In the genomic region with DNA sequence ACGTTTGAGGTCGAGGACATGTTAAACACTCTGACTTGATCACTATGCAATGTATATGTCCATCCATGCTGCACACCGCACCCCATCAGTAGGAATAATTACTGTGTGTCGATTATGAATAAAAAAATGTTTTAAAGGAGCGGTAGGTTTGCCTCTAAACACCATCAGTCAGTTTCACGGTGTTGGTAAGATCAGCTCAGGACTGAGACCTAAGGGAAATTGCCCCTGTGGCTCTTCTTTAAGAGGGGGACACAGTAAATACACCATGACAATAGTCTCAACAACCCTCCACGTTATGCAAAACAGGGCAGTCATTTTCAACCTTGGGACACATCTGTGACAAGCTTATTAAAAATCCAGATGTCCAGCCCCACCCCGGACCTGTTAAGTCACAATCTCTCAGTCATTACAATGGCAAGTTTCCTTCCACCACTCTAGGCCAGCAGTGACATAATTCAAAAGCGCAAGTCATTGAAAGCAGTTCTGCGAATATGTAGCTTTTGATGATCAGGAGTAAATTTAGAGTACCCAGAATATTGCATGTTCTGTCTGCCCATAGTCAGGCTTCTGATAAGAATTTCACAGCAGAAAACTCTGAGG, we compare ENCODE assay signal across 9 cellular contexts. TPM values are rescaled to one million over a fixed set of nuclear protein-coding genes. Genes with fewer than 3 reads are reported as not detected.
DNase-seq lines count a peak whose midpoint lies in the region; ATAC-seq, FAIRE-seq and TF ChIP-seq lines count a peak whose summit lies in the region.
"Had no signal": no experiment of that assay in that cellular context is flagged by ENCODE, and none has a peak within 500 bp of the region (broad histone marks: within the 10 kb centered on the region; RNA-seq: fewer than 3 reads in every experiment).

No MANE protein-coding gene starts in this region.

- peak; percentile 29 for DNase-seq in DMS 273 (lab: John Stamatoyannopoulos, UW; ENCODE audit: unreplicated experiment)
- DNase-seq in DMS 273 treated with DMSO at 0.1 percent for 48 hours (lab: John Stamatoyannopoulos, UW), result no peak
- no peak for DNase-seq in T-helper 17 cell
- DNase-seq in foreskin keratinocyte, result peak in 1 of 2 donors; percentile 11
- no peak for DNase-seq in sciatic nerve (ENCODE audit: low spot score)
- DNase-seq in D721Med (ENCODE audit: insufficient read length, low spot score), result no peak
- no peak for DNase-seq in HEK293T (ENCODE audit: extremely low spot score)

- no peaks in the 10 kb centered on the region for H3K9me3 ChIP-seq in T-helper 17 cell (ENCODE audit: control insufficient read depth, low read length, poor library complexity, severe bottlenecking)

- H3K4me3 Mint-ChIP-seq in T-helper 17 cell, result peak overlapping the region; percentile 84

- no peaks in the 10 kb centered on the region for H3K27me3 ChIP-seq in foreskin keratinocyte

- intact Hi-C loops in sciatic nerve (cut with DNase I), result no loop called here

- ATAC-seq in T-helper 17 cell, result no peak
- no peak for ATAC-seq in foreskin keratinocyte
- peak; percentile 22 for ATAC-seq in sciatic nerve
- ATAC-seq in HG02759 (IDR thresholded peaks at IDR 0.05; ENCODE audit: unreplicated experiment), result no peak

- H3K27ac Mint-ChIP-seq in T-helper 17 cell, result peak overlapping the region; percentile 37

- H3K27ac ChIP-seq in foreskin keratinocyte, result peak overlapping the region; percentile 30

- no peaks in the 10 kb centered on the region for H3K4me1 ChIP-seq in foreskin keratinocyte

- TF ChIP-seq CTCF in foreskin keratinocyte (conservative IDR thresholded peaks at IDR 0.05) (no peak), D721Med (IDR thresholded peaks at IDR 0.05; ENCODE audit: insufficient read depth, missing control alignments) (no peak)

- H3K27me3 Mint-ChIP-seq in T-helper 17 cell, result no peaks in the 10 kb centered on the region

- CTCF ChIA-PET in HEK293T (lab: Yijun Ruan, JAX), result interaction anchor here (0.7 to 1.6 kb wide), 4 partner anchors 32 to 62 kb away, joined by 3 to 4 read pairs (median 3); no protein-coding TSS in a partner anchor

- peaks cover 23% of the 10 kb centered on the region for H3K4me1 Mint-ChIP-seq in T-helper 17 cell

- peaks cover 4% of the 10 kb centered on the region for H3K36me3 Mint-ChIP-seq in T-helper 17 cell (ENCODE audit: low read depth)

- POLR2A ChIA-PET in HEK293T (lab: Yijun Ruan, JAX), result interaction anchor here (0.7 to 1.6 kb wide), 6 partner anchors 30 to 718 kb away, joined by 3 to 14 read pairs (median 4); partner anchors contain the start of genes C16orf46, CENPN and CMC2

- FAIRE-seq in D721Med (lab: Jason Lieb, UNC), result no peak
- FAIRE-seq: A204.1 had no signal

TF ChIP-seq in HEK293T, 16 proteins besides CTCF, POLR2A, EP300 and RAD21:
- TF ChIP-seq CTBP1 (IDR thresholded peaks at IDR 0.05; ENCODE audit: borderline replicate concordance), result no peak
- no peak for TF ChIP-seq ZNF384 (IDR thresholded peaks at IDR 0.05)
- no peak for TF ChIP-seq HDGF (IDR thresholded peaks at IDR 0.05; ENCODE audit: borderline replicate concordance)
- TF ChIP-seq FOXA1 (IDR thresholded peaks at IDR 0.05), result no peak
- no peak for TF ChIP-seq L3MBTL2 (conservative IDR thresholded peaks at IDR 0.05)
- TF ChIP-seq ARNT (IDR thresholded peaks at IDR 0.05), result no peak
- no peak for TF ChIP-seq FOXK2 (IDR thresholded peaks at IDR 0.05)

RNA-seq across cellular contexts. Expression of gene ATMIN, which starts 1.2 kb away (rescaled TPM):
- 10 to 100 TPM; 31.3 to 31.5 TPM for total RNA-seq in T-helper 17 cell
- total RNA-seq in foreskin keratinocyte, result 30.0 and 32.5 TPM in 2 replicates
- polyA plus RNA-seq in foreskin keratinocyte, result 14.3 and 15.9 TPM in 2 replicates
- total RNA-seq in sciatic nerve, result 27.9 TPM

RNA-seq across cellular contexts. Expression of gene CENPN, which starts 29.8 kb away (rescaled TPM):
- total RNA-seq in T-helper 17 cell (10 to 100 TPM in 1 of 2 donors, 1 to 10 TPM in 1; 8.8 to 14.8 TPM), foreskin keratinocyte (44.8 and 49.2 TPM in 2 replicates), sciatic nerve (3.9 TPM)
- 22.1 and 30.7 TPM in 2 replicates for polyA plus RNA-seq in foreskin keratinocyte

RNA-seq across cellular contexts. Expression of gene CMC2, which starts 30.2 kb away (rescaled TPM):
- total RNA-seq in T-helper 17 cell, result 10 to 100 TPM; 78.3 to 86.6 TPM
- total RNA-seq in foreskin keratinocyte, result 59.6 and 73.0 TPM in 2 replicates
- polyA plus RNA-seq in foreskin keratinocyte, result 101 and 113 TPM in 2 replicates
- 39.1 TPM for total RNA-seq in sciatic nerve

RNA-seq across cellular contexts. Expression of gene C16orf46, which starts 40.2 kb away (rescaled TPM):
- total RNA-seq in T-helper 17 cell (under 1 TPM in 1 of 2 donors, not detected in 1; 0.37 TPM), foreskin keratinocyte (0.24 and 0.25 TPM in 2 replicates), sciatic nerve (2.3 TPM)
- polyA plus RNA-seq in foreskin keratinocyte, result 0.08 and 0.19 TPM in 2 replicates

RNA-seq across cellular contexts. Expression of gene GCSH, which starts 59.3 kb away (rescaled TPM):
- total RNA-seq in T-helper 17 cell (1 to 10 TPM; 1.7 to 2.2 TPM), foreskin keratinocyte (32.7 and 45.5 TPM in 2 replicates), sciatic nerve (27.8 TPM)
- polyA plus RNA-seq in foreskin keratinocyte, result 45.5 and 61.9 TPM in 2 replicates
